In the genomic region with DNA sequence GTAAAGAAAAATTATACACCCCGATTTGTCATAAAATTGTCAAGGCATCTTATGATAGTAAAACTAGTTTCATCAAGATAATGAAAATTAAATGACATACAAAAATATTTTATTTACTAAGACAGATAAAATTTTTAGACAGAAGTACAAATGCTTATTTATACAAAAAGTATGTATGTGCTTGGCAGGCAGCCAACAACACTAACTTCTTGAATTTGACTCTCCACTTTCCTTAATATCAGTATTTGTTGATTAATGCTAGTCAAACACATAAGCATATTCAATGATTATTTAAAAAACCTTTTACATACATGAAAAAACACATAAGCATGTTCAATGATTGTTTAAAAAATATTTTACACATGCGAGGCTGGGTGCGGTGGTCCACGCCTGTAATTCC, we compare ENCODE assay signal across 18 cellular contexts.
A peak's percentile ranks its signal among the peaks of the same experiment; 100 is the strongest.
DNase-seq lines count a peak whose midpoint lies in the region; ATAC-seq and TF ChIP-seq lines count a peak whose summit lies in the region.
"Had no signal": no experiment of that assay in that cellular context is flagged by ENCODE, and none has a peak within 500 bp of the region (broad histone marks: within the 10 kb centered on the region; RNA-seq: fewer than 3 reads in every experiment).

No MANE protein-coding gene starts in this region.

- peaks cover 17% of the 10 kb centered on the region for H3K9me3 Mint-ChIP-seq in osteocyte (ENCODE audit: unreplicated experiment)
- peaks cover 15% of the 10 kb centered on the region for H3K9me3 Mint-ChIP-seq in activated T-helper 17 cell treated with anti-CD3 and anti-CD28 coated beads, Interleukin-2, amount 50 U/mL, for 72 hours
- H3K9me3 Mint-ChIP-seq: H9 had no signal

- TF ChIP-seq CTCF in RWPE2 (IDR thresholded peaks at IDR 0.05; ENCODE audit: poor library complexity, severe bottlenecking): no peak
- TF ChIP-seq CTCF in choroid plexus epithelial cell (conservative IDR thresholded peaks at IDR 0.05; ENCODE audit: low read depth, low read length): no peak
- no peak for TF ChIP-seq CTCF in osteocyte (IDR thresholded peaks at IDR 0.05)

- no peaks in the 10 kb centered on the region for H3K9me3 ChIP-seq in RWPE2 (ENCODE audit: severe bottlenecking)
- H3K9me3 ChIP-seq: Caco-2 had no signal

- intact Hi-C loops in cardiac septum (cut with DNase I): no loop called here

- peak overlapping the region; percentile 66 for H3K27ac Mint-ChIP-seq in osteocyte (ENCODE audit: unreplicated experiment)
- H3K27ac Mint-ChIP-seq in activated T-helper 17 cell treated with anti-CD3 and anti-CD28 coated beads, Interleukin-2, amount 50 U/mL, for 72 hours: no peak overlapping the region
- H3K27ac Mint-ChIP-seq: CD4-positive, alpha-beta T cell; H9; IgD-negative memory B cell had no signal

- peaks cover 9% of the 10 kb centered on the region for H3K4me1 ChIP-seq in RWPE2 (ENCODE audit: insufficient read depth, poor library complexity, severe bottlenecking)
- H3K4me1 ChIP-seq: A549, Caco-2 had no signal

- H3K4me1 Mint-ChIP-seq in osteocyte (ENCODE audit: unreplicated experiment): peaks cover 29% of the 10 kb centered on the region
- no peaks in the 10 kb centered on the region for H3K4me1 Mint-ChIP-seq in activated T-helper 17 cell treated with anti-CD3 and anti-CD28 coated beads, Interleukin-2, amount 50 U/mL, for 72 hours
- H3K4me1 Mint-ChIP-seq: H9, IgD-negative memory B cell had no signal

- no peaks in the 10 kb centered on the region for H3K27me3 ChIP-seq in RWPE2 (ENCODE audit: insufficient read depth, poor library complexity, severe bottlenecking)

- no peak overlapping the region for H3K4me3 Mint-ChIP-seq in osteocyte (ENCODE audit: unreplicated experiment)
- no peak overlapping the region for H3K4me3 Mint-ChIP-seq in activated T-helper 17 cell treated with anti-CD3 and anti-CD28 coated beads, Interleukin-2, amount 50 U/mL, for 72 hours
- H3K4me3 Mint-ChIP-seq: CD4-positive, alpha-beta T cell; H9; IgD-negative memory B cell had no signal

- H3K27ac ChIP-seq in RWPE2 (ENCODE audit: poor library complexity, severe bottlenecking): peak overlapping the region; percentile 48
- H3K27ac ChIP-seq: 22Rv1, A549, C4-2B, HL-60 had no signal

- no peak overlapping the region for H3K4me3 ChIP-seq in RWPE2 (ENCODE audit: severe bottlenecking)
- no peak overlapping the region for H3K4me3 ChIP-seq in choroid plexus epithelial cell (ENCODE audit: low read depth, low read length)
- H3K4me3 ChIP-seq: A549 had no signal

- no peaks in the 10 kb centered on the region for H3K36me3 ChIP-seq in RWPE2 (ENCODE audit: low read depth)

- DNase-seq in DMS 273 (lab: John Stamatoyannopoulos, UW; ENCODE audit: unreplicated experiment): peak; percentile 0
- no peak for DNase-seq in DMS 273 treated with DMSO at 0.1 percent for 48 hours (lab: John Stamatoyannopoulos, UW)
- DNase-seq in RWPE2 (ENCODE audit: low spot score): no peak
- peak; percentile 50 for DNase-seq in choroid plexus epithelial cell (ENCODE audit: low read depth)
- no peak for DNase-seq in osteocyte (ENCODE audit: extremely low spot score, unreplicated experiment)
- no peak for DNase-seq in cardiac septum (ENCODE audit: low spot score)
- DNase-seq: AML-193; Caco-2; CD4-positive, alpha-beta T cell; DMS79 treated with DMSO at 0.1 percent for 48 hours; GF-D8; H9 had no signal

- H3K27me3 Mint-ChIP-seq in osteocyte (ENCODE audit: unreplicated experiment): no peaks in the 10 kb centered on the region
- no peaks in the 10 kb centered on the region for H3K27me3 Mint-ChIP-seq in activated T-helper 17 cell treated with anti-CD3 and anti-CD28 coated beads, Interleukin-2, amount 50 U/mL, for 72 hours
- H3K27me3 Mint-ChIP-seq: CD4-positive, alpha-beta T cell; IgD-negative memory B cell had no signal

- ATAC-seq in RWPE2 (ENCODE audit: low read depth): no peak
- ATAC-seq in activated T-helper 17 cell treated with anti-CD3 and anti-CD28 coated beads, Interleukin-2, amount 50 U/mL, for 72 hours (replicated peaks): no peak
- ATAC-seq: A549 had no signal

- peaks cover 6% of the 10 kb centered on the region for H3K36me3 Mint-ChIP-seq in osteocyte (ENCODE audit: unreplicated experiment)
- no peaks in the 10 kb centered on the region for H3K36me3 Mint-ChIP-seq in activated T-helper 17 cell treated with anti-CD3 and anti-CD28 coated beads, Interleukin-2, amount 50 U/mL, for 72 hours (ENCODE audit: low read depth)
- H3K36me3 Mint-ChIP-seq: IgD-negative memory B cell had no signal

Comparison
In these comparisons a context has a peak if more than half of its experiments do, and no peak if none do; other contexts are left out.
1. DNase-seq: peak in DMS 273 (single experiment) and choroid plexus epithelial cell (single experiment); none in DMS 273 treated with DMSO at 0.1 percent for 48 hours (single experiment), RWPE2 (single experiment), osteocyte (single experiment) and cardiac septum (single experiment).